10 cellular contexts compared by ENCODE assay signal in genomic region chr10:42836771-42837468, GRCh38. TPM values are rescaled to one million over a fixed set of nuclear protein-coding genes. Genes with fewer than 3 reads are reported as not detected.
DNase-seq lines count a peak whose midpoint lies in the region; TF ChIP-seq lines count a peak whose summit lies in the region.
"Had no signal": no experiment of that assay in that cellular context is flagged by ENCODE, and none has a peak within 500 bp of the region (broad histone marks: within the 10 kb centered on the region; RNA-seq: fewer than 3 reads in every experiment).

No MANE protein-coding gene starts in this region.

- no peaks in the 10 kb centered on the region for H3K9me2 ChIP-seq in OCI-LY7 (ENCODE audit: insufficient read depth, low read length)

- TF ChIP-seq CTCF in BE2C (IDR thresholded peaks at IDR 0.05; ENCODE audit: low read depth, low read length) (no peak), fibroblast of lung (conservative IDR thresholded peaks at IDR 0.05 in 1 of 2, IDR thresholded peaks at IDR 0.05 in 1 of 2; ENCODE audit: low read depth in 1 of 2, low read length in 2 of 2) (peak in 1 of 2 donors; percentile 32), OCI-LY7 (conservative IDR thresholded peaks at IDR 0.05; ENCODE audit: low read length) (no peak)

- H4K20me1 ChIP-seq in fibroblast of lung (ENCODE audit: control insufficient read depth, extremely low read depth, insufficient read depth, low read length) = no peaks in the 10 kb centered on the region
- H4K20me1 ChIP-seq in OCI-LY7 (ENCODE audit: insufficient read depth, low read length) = no peaks in the 10 kb centered on the region

- no peak overlapping the region for H2AFZ ChIP-seq in fibroblast of lung (ENCODE audit: low read length)
- no peak overlapping the region for H2AFZ ChIP-seq in OCI-LY7 (ENCODE audit: low read length)

- BruUV-seq in OCI-LY7 (replicated peaks; lab: Mats Ljungman, UMichigan) = no TSS peak

- no peaks in the 10 kb centered on the region for H3K9me3 ChIP-seq in BE2C
- no peaks in the 10 kb centered on the region for H3K9me3 ChIP-seq in fibroblast of lung (ENCODE audit: control insufficient read depth, insufficient read depth, low read depth, low read length)
- H3K9me3 ChIP-seq in effector memory CD4-positive, alpha-beta T cell (ENCODE audit: control insufficient read depth, low read length) = no peaks in the 10 kb centered on the region
- H3K9me3 ChIP-seq in OCI-LY7 (ENCODE audit: low read length) = no peaks in the 10 kb centered on the region

- H3K4me2 ChIP-seq in fibroblast of lung (ENCODE audit: extremely low read depth, insufficient read depth, low read length) = peak overlapping the region; percentile 59
- H3K4me2 ChIP-seq in OCI-LY7 (ENCODE audit: low read length) = no peak overlapping the region

- POLR2A ChIA-PET in OCI-LY7 (lab: Charles Lee) = no interaction called here

- H3K36me3 ChIP-seq in BE2C (no peaks in the 10 kb centered on the region), fibroblast of lung (ENCODE audit: control insufficient read depth, insufficient read depth, low read length) (no peaks in the 10 kb centered on the region), OCI-LY7 (ENCODE audit: insufficient read depth, low read length) (peaks cover 12% of the 10 kb centered on the region; the same call in 1 of the 2 replicates)
- peaks cover 4% of the 10 kb centered on the region for H3K36me3 ChIP-seq in effector memory CD4-positive, alpha-beta T cell (ENCODE audit: control insufficient read depth, insufficient read depth, low read length)

- H3K4me1 ChIP-seq in BE2C (no peaks in the 10 kb centered on the region), fibroblast of lung (ENCODE audit: control insufficient read depth, extremely low read depth, insufficient read depth, low read length) (no peaks in the 10 kb centered on the region), OCI-LY7 (ENCODE audit: insufficient read depth, low read length, poor library complexity, severe bottlenecking) (no peaks in the 10 kb centered on the region)
- H3K4me1 ChIP-seq in effector memory CD4-positive, alpha-beta T cell (ENCODE audit: control insufficient read depth, insufficient read depth, low read length, poor library complexity, severe bottlenecking) = peaks cover 2% of the 10 kb centered on the region

- H3K79me2 ChIP-seq in fibroblast of lung (ENCODE audit: control insufficient read depth, insufficient read depth, low read length) (no peaks in the 10 kb centered on the region), OCI-LY7 (ENCODE audit: insufficient read depth, low read depth, low read length) (no peaks in the 10 kb centered on the region)

- intact Hi-C loops in posterior cingulate gyrus (cut with DNase I) (no loop called here), OCI-LY7 (cut with micrococcal nuclease; ENCODE audit: unreplicated experiment) (no loop called here)

- DNase-seq in BE2C (no peak), NCI-H146 (lab: John Stamatoyannopoulos, UW) (peak; percentile 44), fibroblast of lung (ENCODE audit: low read depth in 2 of 2) (peak; percentile 27 to 31), posterior cingulate gyrus (peak in 7 of 10 donors; percentile 38 to 92 (median 66)), OCI-LY7 (ENCODE audit: low spot score) (no peak)
- no peak for DNase-seq in effector memory CD4-positive, alpha-beta T cell
- no peak for DNase-seq in stimulated activated CD4-positive, alpha-beta T cell treated with anti-CD3 and anti-CD28 coated beads, Interleukin-4, amount 100 ng/mL, for 1 hour
- no peak for DNase-seq in stimulated activated CD4-positive, alpha-beta T cell treated with anti-CD3 and anti-CD28 coated beads, Interleukin-4, amount 100 ng/mL, for 4 hours

- H3K9ac ChIP-seq in fibroblast of lung (ENCODE audit: insufficient read depth, low read length) = no peak overlapping the region

- H3K27ac ChIP-seq in fibroblast of lung (ENCODE audit: insufficient read depth, low read length) = no peak overlapping the region
- no peak overlapping the region for H3K27ac ChIP-seq in effector memory CD4-positive, alpha-beta T cell (ENCODE audit: insufficient read depth, low read length, poor library complexity, severe bottlenecking)
- no peak overlapping the region for H3K27ac ChIP-seq in OCI-LY7 (ENCODE audit: low read depth, low read length, poor library complexity, severe bottlenecking)
- H3K27ac ChIP-seq: HL-60 had no signal

- H3K4me3 ChIP-seq in BE2C (ENCODE audit: low read depth, low read length) (peak overlapping the region; percentile 31), fibroblast of lung (replicated peaks in 1 of 4; ENCODE audit: control extremely low read depth in 1 of 4, insufficient read depth in 1 of 4, low read depth in 3 of 4, low read length in 4 of 4) (peak overlapping the region in 3 of 4 experiments; percentile 22 to 55 (median 31)), OCI-LY7 (ENCODE audit: low read depth, low read length, poor library complexity, severe bottlenecking) (no peak overlapping the region)
- no peak overlapping the region for H3K4me3 ChIP-seq in effector memory CD4-positive, alpha-beta T cell (ENCODE audit: insufficient read depth, low read depth, low read length, poor library complexity, severe bottlenecking)
- H3K4me3 ChIP-seq: GM12878 had no signal

- CTCF ChIA-PET in OCI-LY7 (lab: Charles Lee; ENCODE audit: unreplicated experiment) = no interaction called here

- H3K27me3 ChIP-seq in BE2C (no peaks in the 10 kb centered on the region), fibroblast of lung (ENCODE audit: control insufficient read depth, insufficient read depth, low read length) (peaks cover 3% of the 10 kb centered on the region)
- H3K27me3 ChIP-seq in effector memory CD4-positive, alpha-beta T cell (replicated peaks; ENCODE audit: control insufficient read depth, insufficient read depth, low read length, poor library complexity, severe bottlenecking) = peaks cover 10% of the 10 kb centered on the region

RNA-seq across cellular contexts. Expression of gene BMS1, which starts 54.3 kb away (rescaled TPM):
- 23.5 TPM for polyA plus RNA-seq in BE2C (2012; ENCODE audit: insufficient read depth, insufficient read length, low read depth)
- 13.9 TPM in 2 replicates for total RNA-seq in fibroblast of lung
- polyA plus RNA-seq in fibroblast of lung = 6.4 and 7.8 TPM in 2 replicates
- polyA plus RNA-seq in fibroblast of lung (2012) = 15.6 and 16.8 TPM in 2 replicates
- polyA minus RNA-seq in fibroblast of lung (ENCODE audit: low replicate concordance) = 2.0 and 3.6 TPM in 2 replicates
- 14.9 and 17.3 TPM in 2 replicates for total RNA-seq in OCI-LY7 (2014; rRNA removed; shearing (Covaris generic))
- 16.0 and 20.2 TPM in 2 replicates for total RNA-seq in OCI-LY7 (2022)

Comparison
In these comparisons a context has a peak if more than half of its experiments do, and no peak if none do; other contexts are left out.
1. DNase-seq: peak in NCI-H146 (single experiment), fibroblast of lung (2 of 2) and posterior cingulate gyrus (7 of 10); none in BE2C (single experiment), effector memory CD4-positive, alpha-beta T cell (0 of 3), stimulated activated CD4-positive, alpha-beta T cell treated with anti-CD3 and anti-CD28 coated beads, Interleukin-4, amount 100 ng/mL, for 1 hour (single experiment), OCI-LY7 (single experiment) and stimulated activated CD4-positive, alpha-beta T cell treated with anti-CD3 and anti-CD28 coated beads, Interleukin-4, amount 100 ng/mL, for 4 hours (0 of 2).
2. H3K4me3 ChIP-seq: peak in BE2C (single experiment) and fibroblast of lung (3 of 4); none in effector memory CD4-positive, alpha-beta T cell (single experiment) and OCI-LY7 (single experiment).